In the genomic region with DNA sequence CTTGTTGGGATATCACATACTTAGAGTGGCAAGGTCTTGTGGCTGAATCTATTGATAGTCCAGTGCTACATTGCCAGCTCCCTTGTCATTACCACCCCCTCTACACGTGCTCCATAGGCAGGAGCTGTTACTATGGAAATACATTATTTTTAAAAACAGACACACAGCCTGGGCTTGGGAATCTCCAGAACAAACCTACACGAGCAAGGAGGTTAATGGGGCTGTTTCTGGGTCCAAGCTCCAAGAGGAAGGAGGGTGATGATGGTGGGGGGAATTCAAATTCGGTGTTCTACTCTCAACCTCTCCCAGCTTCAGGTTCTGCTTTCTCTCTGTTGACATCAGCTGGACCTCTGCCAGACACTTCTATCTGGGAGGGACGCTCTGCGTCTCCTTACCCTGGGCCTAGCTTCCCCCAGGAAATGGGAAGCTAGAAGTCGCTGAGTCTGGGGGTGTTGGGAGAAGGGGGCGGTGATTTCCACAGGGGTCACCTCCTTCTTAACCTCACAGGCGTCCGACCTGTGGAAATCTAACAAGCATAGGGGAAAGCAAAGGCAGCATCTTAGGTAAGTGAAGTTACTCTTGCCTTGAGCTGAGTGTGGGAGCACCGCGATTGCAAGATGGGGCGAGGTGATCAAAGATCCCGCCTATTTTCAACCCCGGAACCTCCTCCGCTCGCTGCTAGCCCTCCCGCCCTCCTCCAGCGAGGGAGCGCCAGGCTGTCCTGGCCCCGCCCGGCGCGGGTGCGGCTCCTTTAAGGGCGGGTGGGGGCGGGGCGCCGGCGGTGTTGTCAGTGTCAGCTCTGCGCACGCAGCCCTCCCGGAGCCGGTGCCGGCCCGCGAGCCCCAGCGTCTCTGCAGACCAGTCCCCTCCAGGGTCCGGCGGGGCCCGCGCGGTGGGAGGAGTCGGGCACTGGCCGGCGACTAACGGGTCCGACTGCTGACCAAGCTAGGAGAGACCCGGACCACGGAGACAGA, we compare ENCODE assay signal across 1 cellular context.
TF ChIP-seq lines count a peak whose summit lies in the region.

Gene C2CD2L, plus strand, starts transcription at position 781 of the 974 bp plus-strand sequence. CDS start 398 bp downstream, outside the sequence.

TF ChIP-seq in HEK293, 187 proteins besides CTCF, POLR2A, EP300 and RAD21 (continued from another document):
- TF ChIP-seq ZEB2 (tag by site-specific recombination; IDR thresholded peaks at IDR 0.05) (0 out of 2 replicates have a peak, but pooled peaks have one; percentile 28), ZNF214 (tag by site-specific recombination; IDR thresholded peaks at IDR 0.05; ENCODE audit: borderline replicate concordance) (no peak), ZNF768 (tag by site-specific recombination; IDR thresholded peaks at IDR 0.05) (no peak), BCL6B (tag by site-specific recombination; IDR thresholded peaks at IDR 0.05) (no peak), ZNF596 (tag by site-specific recombination; IDR thresholded peaks at IDR 0.05) (no peak), FEZF1 (tag by site-specific recombination; IDR thresholded peaks at IDR 0.05) (no peak), ZNF394 (tag by site-specific recombination; IDR thresholded peaks at IDR 0.05; ENCODE audit: borderline replicate concordance) (peak; percentile 48; the same call in 1 of the 2 replicates), ZNF112 (tag by site-specific recombination; IDR thresholded peaks at IDR 0.05) (no peak)
- TF ChIP-seq, protein P1, sequence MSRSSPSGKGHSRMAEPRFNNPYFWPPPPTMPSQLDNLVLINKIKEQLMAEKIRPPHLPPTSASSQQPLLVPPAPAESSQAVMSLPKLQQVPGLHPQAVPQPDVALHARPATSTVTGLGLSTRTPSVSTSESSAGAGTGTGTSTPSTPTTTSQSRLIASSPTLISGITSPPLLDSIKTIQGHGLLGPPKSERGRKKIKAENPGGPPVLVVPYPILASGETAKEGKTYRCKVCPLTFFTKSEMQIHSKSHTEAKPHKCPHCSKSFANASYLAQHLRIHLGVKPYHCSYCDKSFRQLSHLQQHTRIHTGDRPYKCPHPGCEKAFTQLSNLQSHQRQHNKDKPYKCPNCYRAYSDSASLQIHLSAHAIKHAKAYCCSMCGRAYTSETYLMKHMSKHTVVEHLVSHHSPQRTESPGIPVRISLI (tag by site-specific recombination; IDR thresholded peaks at IDR 0.05): no peak
